Comparison of ENCODE assay signal across 14 cellular contexts in the genomic region with DNA sequence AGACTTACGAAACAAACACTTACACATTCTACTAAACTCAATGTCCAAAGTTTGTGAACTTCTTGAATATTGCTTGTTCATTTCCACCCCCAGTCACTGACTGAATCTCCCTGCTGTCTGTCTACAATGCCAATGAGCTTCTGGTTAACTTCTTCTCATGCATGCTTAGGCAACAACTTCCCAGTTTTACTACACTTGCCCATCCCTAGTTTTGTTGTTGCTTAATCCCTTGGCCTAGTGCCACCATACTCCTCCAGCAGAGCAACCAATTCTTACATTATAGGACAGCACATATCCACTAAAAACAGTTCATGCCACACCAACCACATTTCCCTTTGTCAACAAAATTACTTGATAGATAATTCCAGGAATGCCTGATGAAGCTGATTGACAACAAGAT. TPM values are rescaled to one million over a fixed set of nuclear protein-coding genes. Genes with fewer than 3 reads are reported as not detected.
A peak's percentile ranks its signal among the peaks of the same experiment; 100 is the strongest.
DNase-seq lines count a peak whose midpoint lies in the region; ATAC-seq, FAIRE-seq and TF ChIP-seq lines count a peak whose summit lies in the region.
"Had no signal": no experiment of that assay in that cellular context is flagged by ENCODE, and none has a peak within 500 bp of the region (broad histone marks: within the 10 kb centered on the region; RNA-seq: fewer than 3 reads in every experiment).

No MANE protein-coding gene starts in this region.

- H3K4me1 ChIP-seq in heart right ventricle (peaks cover 0 to 55% (median 0%) of the 10 kb centered on the region in 9 donors), sigmoid colon (no peaks in the 10 kb centered on the region), kidney (ENCODE audit: control insufficient read depth in 1 of 2, insufficient read depth in 1 of 2, low read depth in 1 of 2, low read length in 2 of 2) (no peaks in the 10 kb centered on the region), A673 (ENCODE audit: insufficient read depth, low read length, poor library complexity, severe bottlenecking) (no peaks in the 10 kb centered on the region)

- TF ChIP-seq CTCF in heart right ventricle (IDR thresholded peaks at IDR 0.05): no peak
- TF ChIP-seq CTCF in sigmoid colon (IDR thresholded peaks at IDR 0.05): no peak
- no peak for TF ChIP-seq CTCF in kidney (IDR thresholded peaks at IDR 0.05; ENCODE audit: borderline replicate concordance, extremely low read depth, insufficient read depth)
- TF ChIP-seq CTCF in A673 (conservative IDR thresholded peaks at IDR 0.05; ENCODE audit: low read depth, low read length): no peak

- H3K9me3 ChIP-seq in heart right ventricle (no peaks in the 10 kb centered on the region), sigmoid colon (peaks cover 0 to 4% (median 0%) of the 10 kb centered on the region in 4 donors), kidney (ENCODE audit: control insufficient read depth in 1 of 2, low read length in 2 of 2) (no peaks in the 10 kb centered on the region), A673 (ENCODE audit: low read depth, low read length, poor library complexity, severe bottlenecking) (no peaks in the 10 kb centered on the region)

- H3K4me3 ChIP-seq in heart right ventricle (no peak overlapping the region), sigmoid colon (no peak overlapping the region), kidney (ENCODE audit: low read length in 2 of 2) (no peak overlapping the region), A673 (ENCODE audit: low read depth, low read length, poor library complexity, severe bottlenecking) (no peak overlapping the region)
- H3K4me3 ChIP-seq: coronary artery, GM12878 had no signal

- POLR2A ChIA-PET in A673 (lab: Charles Lee; ENCODE audit: low non-redundant PET): no interaction called here

- no peak for TF ChIP-seq RAD21 in Ishikawa (IDR thresholded peaks at IDR 0.05; ENCODE audit: low read depth)

- peak; percentile 87 for DNase-seq in SKM-1 treated with dmso at 0.1 percent for 144 hours (lab: John Stamatoyannopoulos, UW; ENCODE audit: unreplicated experiment)
- peak in 1 of 2 donors; percentile 49 for DNase-seq in heart right ventricle
- peak; percentile 65 for DNase-seq in sigmoid colon
- no peak for DNase-seq in kidney
- DNase-seq in iPS-NIHi11 (ENCODE audit: low spot score): no peak
- DNase-seq in A673 (ENCODE audit: low spot score): no peak
- DNase-seq: Calu3, NCI-H446 treated with DMSO at 0.1 percent for 48 hours had no signal

- 71% methylated on average over 1 of the region's 1 CpG for WGBS in heart right ventricle, 2 donors
- WGBS in sigmoid colon, 2 donors: 69% methylated on average over 1 of the region's 1 CpG

- FAIRE-seq in kidney (lab: Jason Lieb, UNC): no peak
- FAIRE-seq: GM12878 had no signal

- no TSS peak for BruUV-seq in A673 (replicated peaks; lab: Mats Ljungman, UMichigan)

- no peak for TF ChIP-seq POLR2A in sigmoid colon (IDR thresholded peaks at IDR 0.05)

- H3K27me3 ChIP-seq in heart right ventricle: peaks cover 0 to 15% (median 0%) of the 10 kb centered on the region in 7 donors
- no peaks in the 10 kb centered on the region for H3K27me3 ChIP-seq in sigmoid colon
- H3K27me3 ChIP-seq in A673 (replicated peaks; ENCODE audit: insufficient read depth, low read depth, low read length, poor library complexity): no peaks in the 10 kb centered on the region

- CTCF ChIA-PET in A673 (lab: Charles Lee): no interaction called here

- intact Hi-C loops in heart right ventricle (cut with DNase I) (no loop called here), sigmoid colon (cut with DNase I) (no loop called here), kidney (cut with DNase I) (no loop called here), A673 (cut with micrococcal nuclease; ENCODE audit: unreplicated experiment) (no loop called here)

- H3K9ac ChIP-seq in kidney (ENCODE audit: low read length in 2 of 2): no peak overlapping the region

- TF ChIP-seq EP300 in Ishikawa (IDR thresholded peaks at IDR 0.05; ENCODE audit: borderline replicate concordance) (no peak), sigmoid colon (IDR thresholded peaks at IDR 0.05) (no peak)

- ATAC-seq in heart right ventricle: peak in 5 of 8 donors; percentile 35 to 84 (median 73)
- ATAC-seq in GM18870 (IDR thresholded peaks at IDR 0.05; ENCODE audit: unreplicated experiment): no peak
- ATAC-seq: GM12878 had no signal

- no peaks in the 10 kb centered on the region for H3K36me3 ChIP-seq in heart right ventricle
- no peaks in the 10 kb centered on the region for H3K36me3 ChIP-seq in sigmoid colon
- no peaks in the 10 kb centered on the region for H3K36me3 ChIP-seq in kidney (ENCODE audit: control insufficient read depth in 1 of 2, insufficient read depth in 2 of 2, low read length in 2 of 2)
- H3K36me3 ChIP-seq in A673 (ENCODE audit: insufficient read depth, low read length, poor library complexity, severe bottlenecking): no peaks in the 10 kb centered on the region

- H3K27ac ChIP-seq in heart right ventricle: peak overlapping the region in 1 of 10 donors; percentile 85
- no peak overlapping the region for H3K27ac ChIP-seq in sigmoid colon
- no peak overlapping the region for H3K27ac ChIP-seq in kidney (ENCODE audit: low read depth in 2 of 2, low read length in 2 of 2)
- no peak overlapping the region for H3K27ac ChIP-seq in A673 (ENCODE audit: low read depth, low read length, poor library complexity, severe bottlenecking)

TF ChIP-seq in Ishikawa, 13 proteins besides CTCF, POLR2A, EP300 and RAD21:
- no peak for TF ChIP-seq TAF1 (IDR thresholded peaks at IDR 0.05; ENCODE audit: low read depth)
- TF ChIP-seq NFIC (IDR thresholded peaks at IDR 0.05): peak; percentile 8; the same call in 1 of the 2 replicates
- TF ChIP-seq CEBPB (IDR thresholded peaks at IDR 0.05): peak; percentile 31; the same call in 1 of the 2 replicates
- TF ChIP-seq MAX (IDR thresholded peaks at IDR 0.05): no peak
- TF ChIP-seq, protein P1, sequence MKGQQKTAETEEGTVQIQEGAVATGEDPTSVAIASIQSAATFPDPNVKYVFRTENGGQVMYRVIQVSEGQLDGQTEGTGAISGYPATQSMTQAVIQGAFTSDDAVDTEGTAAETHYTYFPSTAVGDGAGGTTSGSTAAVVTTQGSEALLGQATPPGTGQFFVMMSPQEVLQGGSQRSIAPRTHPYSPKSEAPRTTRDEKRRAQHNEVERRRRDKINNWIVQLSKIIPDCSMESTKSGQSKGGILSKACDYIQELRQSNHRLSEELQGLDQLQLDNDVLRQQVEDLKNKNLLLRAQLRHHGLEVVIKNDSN (IDR thresholded peaks at IDR 0.05): no peak

RNA-seq across cellular contexts. Expression of gene CCR2, which starts 40.9 kb away (rescaled TPM):
- total RNA-seq in heart right ventricle (1 to 10 TPM in 2 of 10 donors, under 1 TPM in 8; 0.21 to 8.7 (median 0.67) TPM), sigmoid colon (1 to 10 TPM; 1.1 to 3.1 (median 1.9) TPM), kidney (8.1 TPM), A673 (2021) (not detected in 2 replicates)
- polyA plus RNA-seq in heart right ventricle (under 1 TPM; 0.15 to 0.49 TPM), sigmoid colon (1 to 10 TPM in 2 of 3 donors, under 1 TPM in 1; 0.69 to 2.1 (median 1.2) TPM), kidney (ENCODE audit: insufficient read depth, low read depth, low replicate concordance) (0.62 TPM)
- total RNA-seq: Calu3, LHCN-M2, SK-MEL-5 had no signal

RNA-seq across cellular contexts. Expression of gene CCR5, which starts 57.8 kb away (rescaled TPM):
- 1 to 10 TPM in 2 of 10 donors, under 1 TPM in 8; 0.17 to 7.2 (median 0.38) TPM for total RNA-seq in heart right ventricle
- polyA plus RNA-seq in heart right ventricle: under 1 TPM; 0.28 to 0.37 TPM
- total RNA-seq in sigmoid colon: 1 to 10 TPM in 2 of 4 donors, under 1 TPM in 1, not detected in 1; 0.36 to 2.0 (median 1.2) TPM
- polyA plus RNA-seq in sigmoid colon: 1 to 10 TPM in 1 of 3 donors, under 1 TPM in 2; 0.60 to 3.9 (median 0.69) TPM
- 4.4 TPM for total RNA-seq in kidney
- polyA plus RNA-seq in kidney (ENCODE audit: insufficient read depth, low read depth, low replicate concordance): 0.32 TPM
- total RNA-seq in A673 (2021): not detected in 2 replicates
- total RNA-seq: Calu3, LHCN-M2, SK-MEL-5 had no signal

Comparison
In these comparisons a context has a peak if more than half of its experiments do, and no peak if none do; other contexts are left out.
1. DNase-seq: peak in SKM-1 treated with dmso at 0.1 percent for 144 hours (single experiment) and sigmoid colon (single experiment); none in kidney (single experiment), iPS-NIHi11 (single experiment) and A673 (single experiment).